In genomic region chr3:51362476-51362875, GRCh38 we compare ENCODE assay signal across 21 cellular contexts.
"Had no signal": no experiment of that assay in that cellular context is flagged by ENCODE, and none has a peak within 500 bp of the region (broad histone marks: within the 10 kb centered on the region; RNA-seq: fewer than 3 reads in every experiment).

No MANE protein-coding gene starts in this region.

- H3K4me1 Mint-ChIP-seq: memory B cell; naive thymus-derived CD8-positive, alpha-beta T cell; nephron; neural crest cell; stimulated activated naive B cell treated with anti-CD40 and anti-IgM and Interleukin-4, amounts not matched to agents 10 μg/mL and 1 μg/mL and 100 μg/mL, for 72 hours had no signal

- H3K36me3 Mint-ChIP-seq: memory B cell; stimulated activated naive B cell treated with anti-CD40 and anti-IgM and Interleukin-4, amounts not matched to agents 10 μg/mL and 1 μg/mL and 100 μg/mL, for 72 hours had no signal

- H3K9me3 Mint-ChIP-seq: memory B cell; stimulated activated naive B cell treated with anti-CD40 and anti-IgM and Interleukin-4, amounts not matched to agents 10 μg/mL and 1 μg/mL and 100 μg/mL, for 72 hours had no signal

- DNase-seq: heart right ventricle; islet precursor cell; left ventricle myocardium superior; nucleus accumbens; right lobe of liver; stimulated activated CD4-positive, alpha-beta T cell treated with anti-CD3 and anti-CD28 coated beads, Interleukin-12 subunit alpha, Interleukin-12 subunit beta, amount 100 ng/mL, for 4 hours; stimulated activated CD4-positive, alpha-beta T cell treated with anti-CD3 and anti-CD28 coated beads, Interleukin-15, amount 100 ng/mL, for 24 hours; stimulated activated CD4-positive, alpha-beta T cell treated with anti-CD3 and anti-CD28 coated beads, Interleukin-2, amount 100 ng/mL, for 24 hours; stimulated activated CD4-positive, alpha-beta T cell treated with anti-CD3 and anti-CD28 coated beads, Interleukin-4, amount 100 ng/mL, for 1 hour; stimulated activated naive B cell treated with anti-CD40 and anti-IgM and Interleukin-4, amounts not matched to agents 10 μg/mL and 1 μg/mL and 100 μg/mL, for 72 hours; stimulated activated naive CD8-positive, alpha-beta T cell treated with anti-CD3 and anti-CD28 coated beads, Interleukin-15, Interleukin-2, amounts not matched to agents 100 U/mL and 50 U/mL, for 24 hours; stomach; testis; thyroid gland; transverse colon; upper lobe of left lung had no signal

- ATAC-seq: heart right ventricle; left ventricle myocardium superior; naive thymus-derived CD8-positive, alpha-beta T cell; stimulated activated naive B cell treated with anti-CD40 and anti-IgM and Interleukin-4, amounts not matched to agents 10 μg/mL and 1 μg/mL and 100 μg/mL, for 72 hours; stimulated activated naive CD8-positive, alpha-beta T cell treated with anti-CD3 and anti-CD28 coated beads, Interleukin-15, Interleukin-2, amounts not matched to agents 100 U/mL and 50 U/mL, for 24 hours had no signal

- H3K27me3 Mint-ChIP-seq: progenitor cell of endocrine pancreas had no signal

- H3K27ac Mint-ChIP-seq: memory B cell; naive thymus-derived CD8-positive, alpha-beta T cell; nephron; progenitor cell of endocrine pancreas had no signal

- H3K4me3 Mint-ChIP-seq: memory B cell; naive thymus-derived CD8-positive, alpha-beta T cell; nephron; neural crest cell; stimulated activated naive B cell treated with anti-CD40 and anti-IgM and Interleukin-4, amounts not matched to agents 10 μg/mL and 1 μg/mL and 100 μg/mL, for 72 hours had no signal
